In the genomic region with DNA sequence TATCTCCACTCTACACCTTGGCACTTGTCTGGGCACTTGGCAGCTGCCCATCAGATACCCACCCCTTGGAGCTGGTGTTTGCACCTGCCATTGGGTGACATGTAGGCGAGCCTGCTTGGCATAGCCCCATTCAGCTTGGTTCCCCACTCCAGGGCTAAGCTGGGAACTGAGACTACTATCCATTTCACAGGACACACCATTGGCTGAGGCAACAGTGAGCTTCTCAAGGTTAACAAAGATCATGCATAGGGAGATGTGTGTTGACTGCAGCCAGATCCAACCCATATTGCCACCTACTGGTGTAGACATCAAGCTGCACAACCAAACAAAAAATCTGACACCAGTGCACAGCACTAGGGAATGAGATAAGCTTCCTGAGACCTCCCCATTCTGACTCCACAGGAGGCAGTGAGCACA, we compare ENCODE assay signal across 8 cellular contexts.
DNase-seq lines count a peak whose midpoint lies in the region; ATAC-seq and TF ChIP-seq lines count a peak whose summit lies in the region.

No MANE protein-coding gene starts in this region.

- peak; percentile 57 for TF ChIP-seq CTCF in NB4 (IDR thresholded peaks at IDR 0.05; ENCODE audit: low read depth, low read length)
- peak; percentile 69 for TF ChIP-seq CTCF in choroid plexus epithelial cell (conservative IDR thresholded peaks at IDR 0.05; ENCODE audit: low read depth, low read length)
- TF ChIP-seq CTCF in ascending aorta (IDR thresholded peaks at IDR 0.05): no peak

- no peak overlapping the region for H3K4me3 Mint-ChIP-seq in stimulated activated effector memory CD8-positive, alpha-beta T cell treated with anti-CD3 and anti-CD28 coated beads, Interleukin-12 subunit alpha, Interleukin-12 subunit beta, amount 100 ng/mL, for 72 hours
- H3K4me3 Mint-ChIP-seq in activated CD4-positive, alpha-beta T cell treated with anti-CD3 and anti-CD28 coated beads, Interleukin-2, amount 10 ng/mL, durations not matched to agents 24 days and 14 days: no peak overlapping the region

- DNase-seq in NCI-H2171 treated with DMSO at 0.1 percent for 48 hours (lab: John Stamatoyannopoulos, UW) (peak; percentile 21), NCI-H2171 (lab: John Stamatoyannopoulos, UW) (no peak), NB4 (ENCODE audit: low read depth) (peak; percentile 52), choroid plexus epithelial cell (ENCODE audit: low read depth) (peak; percentile 71), ascending aorta (ENCODE audit: low spot score in 2 of 2) (no peak)
- no peak for DNase-seq in stimulated activated effector memory CD8-positive, alpha-beta T cell treated with anti-CD3 and anti-CD28 coated beads, Interleukin-12 subunit alpha, Interleukin-12 subunit beta, amount 100 ng/mL, for 72 hours (ENCODE audit: low spot score in 2 of 2)
- DNase-seq in activated CD4-positive, alpha-beta T cell treated with anti-CD3 and anti-CD28 coated beads, Interleukin-2, amount 10 ng/mL, durations not matched to agents 24 days and 14 days: no peak

- no peaks in the 10 kb centered on the region for H3K36me3 ChIP-seq in ascending aorta

- H3K36me3 Mint-ChIP-seq in stimulated activated effector memory CD8-positive, alpha-beta T cell treated with anti-CD3 and anti-CD28 coated beads, Interleukin-12 subunit alpha, Interleukin-12 subunit beta, amount 100 ng/mL, for 72 hours: no peaks in the 10 kb centered on the region
- no peaks in the 10 kb centered on the region for H3K36me3 Mint-ChIP-seq in activated CD4-positive, alpha-beta T cell treated with anti-CD3 and anti-CD28 coated beads, Interleukin-2, amount 10 ng/mL, durations not matched to agents 24 days and 14 days (ENCODE audit: low read depth)

- H3K27me3 ChIP-seq in ascending aorta: no peaks in the 10 kb centered on the region

- no peaks in the 10 kb centered on the region for H3K4me1 ChIP-seq in ascending aorta

- no peaks in the 10 kb centered on the region for H3K27me3 Mint-ChIP-seq in activated CD4-positive, alpha-beta T cell treated with anti-CD3 and anti-CD28 coated beads, Interleukin-2, amount 10 ng/mL, durations not matched to agents 24 days and 14 days

- H3K27ac Mint-ChIP-seq in stimulated activated effector memory CD8-positive, alpha-beta T cell treated with anti-CD3 and anti-CD28 coated beads, Interleukin-12 subunit alpha, Interleukin-12 subunit beta, amount 100 ng/mL, for 72 hours: no peak overlapping the region
- H3K27ac Mint-ChIP-seq in activated CD4-positive, alpha-beta T cell treated with anti-CD3 and anti-CD28 coated beads, Interleukin-2, amount 10 ng/mL, durations not matched to agents 24 days and 14 days: no peak overlapping the region

- intact Hi-C loops in activated CD4-positive, alpha-beta T cell treated with anti-CD3 and anti-CD28 coated beads, Interleukin-2, amount 10 ng/mL, durations not matched to agents 24 days and 14 days (cut with micrococcal nuclease): no loop called here
- intact Hi-C loops in ascending aorta (cut with DNase I): no loop called here

- TF ChIP-seq POLR2A in NB4 (IDR thresholded peaks at IDR 0.05; ENCODE audit: extremely low read depth, insufficient read length): no peak

- H3K27ac ChIP-seq in ascending aorta: no peak overlapping the region

- no peaks in the 10 kb centered on the region for H3K9me3 ChIP-seq in ascending aorta

- H3K4me1 Mint-ChIP-seq in stimulated activated effector memory CD8-positive, alpha-beta T cell treated with anti-CD3 and anti-CD28 coated beads, Interleukin-12 subunit alpha, Interleukin-12 subunit beta, amount 100 ng/mL, for 72 hours: no peaks in the 10 kb centered on the region
- no peaks in the 10 kb centered on the region for H3K4me1 Mint-ChIP-seq in activated CD4-positive, alpha-beta T cell treated with anti-CD3 and anti-CD28 coated beads, Interleukin-2, amount 10 ng/mL, durations not matched to agents 24 days and 14 days

- H3K4me3 ChIP-seq in NB4 (ENCODE audit: low read depth, low read length) (no peak overlapping the region), choroid plexus epithelial cell (ENCODE audit: low read depth, low read length) (no peak overlapping the region), ascending aorta (no peak overlapping the region)

- peak; percentile 90 for ATAC-seq in HG02642 (IDR thresholded peaks at IDR 0.05; ENCODE audit: poor library complexity, unreplicated experiment)
- ATAC-seq in stimulated activated effector memory CD8-positive, alpha-beta T cell treated with anti-CD3 and anti-CD28 coated beads, Interleukin-12 subunit alpha, Interleukin-12 subunit beta, amount 100 ng/mL, for 72 hours: peak; percentile 31

- peaks cover 8% of the 10 kb centered on the region for H3K9me3 Mint-ChIP-seq in stimulated activated effector memory CD8-positive, alpha-beta T cell treated with anti-CD3 and anti-CD28 coated beads, Interleukin-12 subunit alpha, Interleukin-12 subunit beta, amount 100 ng/mL, for 72 hours
- no peaks in the 10 kb centered on the region for H3K9me3 Mint-ChIP-seq in activated CD4-positive, alpha-beta T cell treated with anti-CD3 and anti-CD28 coated beads, Interleukin-2, amount 10 ng/mL, durations not matched to agents 24 days and 14 days

Comparison
In these comparisons a context has a peak if more than half of its experiments do, and no peak if none do; other contexts are left out.
1. DNase-seq: peak in NCI-H2171 treated with DMSO at 0.1 percent for 48 hours (single experiment), NB4 (single experiment) and choroid plexus epithelial cell (single experiment); none in NCI-H2171 (single experiment), stimulated activated effector memory CD8-positive, alpha-beta T cell treated with anti-CD3 and anti-CD28 coated beads, Interleukin-12 subunit alpha, Interleukin-12 subunit beta, amount 100 ng/mL, for 72 hours (0 of 2), activated CD4-positive, alpha-beta T cell treated with anti-CD3 and anti-CD28 coated beads, Interleukin-2, amount 10 ng/mL, durations not matched to agents 24 days and 14 days (single experiment) and ascending aorta (0 of 2).
2. CTCF ChIP-seq: peak in NB4 (single experiment) and choroid plexus epithelial cell (single experiment); none in ascending aorta (0 of 3).